Comparison of ENCODE assay signal across 24 cellular contexts in genomic region chr13:35481777-35482176, GRCh38. TPM values are rescaled to one million over a fixed set of nuclear protein-coding genes. Genes with fewer than 3 reads are reported as not detected.
"Had no signal": no experiment of that assay in that cellular context is flagged by ENCODE, and none has a peak within 500 bp of the region (broad histone marks: within the 10 kb centered on the region; RNA-seq: fewer than 3 reads in every experiment).

No MANE protein-coding gene starts in this region.

- DNase-seq: activated CD4-positive, alpha-beta T cell treated with anti-CD3 and anti-CD28 coated beads for 4 hours; activated CD4-positive, alpha-beta T cell treated with anti-CD3 and anti-CD28 coated beads, Interleukin-2, amount 50 U/mL, for 4 hours; activated CD8-positive, alpha-beta memory T cell treated with anti-CD3 and anti-CD28 coated beads for 24 hours; activated effector memory CD4-positive, alpha-beta T cell treated with anti-CD3 and anti-CD28 coated beads, Interleukin-2, amount 50 U/mL, for 16 hours; activated naive CD4-positive, alpha-beta T cell treated with anti-CD3 and anti-CD28 coated beads for 36 hours; activated naive CD8-positive, alpha-beta T cell treated with anti-CD3 and anti-CD28 coated beads for 36 hours; cortex of kidney; effector memory CD8-positive, alpha-beta T cell; erythroblast; heart left ventricle; left lung; mucosa of descending colon; posterior cingulate gyrus; right cardiac atrium; stimulated activated CD4-positive, alpha-beta T cell treated with anti-CD3 and anti-CD28 coated beads, Interleukin-2, amount 100 ng/mL, for 48 hours; stimulated activated naive CD4-positive, alpha-beta T cell treated with Interleukin-2 at 50 U/mL for 16 hours had no signal

- H3K36me3 ChIP-seq: ascending aorta, gastroesophageal sphincter, heart left ventricle, left lung, tibial nerve had no signal

- H3K27ac ChIP-seq: ascending aorta, gastroesophageal sphincter, heart left ventricle, left lung, tibial nerve had no signal

- H3K4me1 ChIP-seq: ascending aorta, gastroesophageal sphincter, heart left ventricle, left lung had no signal

- H3K9me3 ChIP-seq: ascending aorta, gastroesophageal sphincter, heart left ventricle, left lung, mucosa of descending colon, tibial nerve had no signal

- H3K27me3 ChIP-seq: ascending aorta, gastroesophageal sphincter had no signal

- ATAC-seq: effector memory CD8-positive, alpha-beta T cell; gastroesophageal sphincter; heart left ventricle; left lung; mucosa of descending colon; right cardiac atrium had no signal

- H3K4me3 Mint-ChIP-seq: activated naive CD4-positive, alpha-beta T cell treated with anti-CD3 and anti-CD28 coated beads for 36 hours; activated naive CD8-positive, alpha-beta T cell treated with anti-CD3 and anti-CD28 coated beads for 36 hours; activated T-helper 1 cell treated with anti-CD3 and anti-CD28 coated beads, Interleukin-12 subunit alpha, Interleukin-12 subunit beta, Interleukin-2, Interleukin-4 antibody, amounts not matched to agents 30 ng/mL and 10 ng/mL and 1 ng/mL, durations not matched to agents 14 hours and 24 hours and 36 hours; effector memory CD8-positive, alpha-beta T cell; nephron had no signal

- H3K9me3 Mint-ChIP-seq: activated naive CD4-positive, alpha-beta T cell treated with anti-CD3 and anti-CD28 coated beads for 36 hours; activated naive CD8-positive, alpha-beta T cell treated with anti-CD3 and anti-CD28 coated beads for 36 hours; activated T-helper 1 cell treated with anti-CD3 and anti-CD28 coated beads, Interleukin-12 subunit alpha, Interleukin-12 subunit beta, Interleukin-2, Interleukin-4 antibody, amounts not matched to agents 30 ng/mL and 10 ng/mL and 1 ng/mL, durations not matched to agents 14 hours and 24 hours and 36 hours; nephron had no signal

- H3K4me3 ChIP-seq: ascending aorta, gastroesophageal sphincter, heart left ventricle, left lung, lung, mucosa of descending colon, tibial nerve had no signal

- H3K27ac Mint-ChIP-seq: activated naive CD4-positive, alpha-beta T cell treated with anti-CD3 and anti-CD28 coated beads for 36 hours; activated naive CD8-positive, alpha-beta T cell treated with anti-CD3 and anti-CD28 coated beads for 36 hours; activated T-helper 1 cell treated with anti-CD3 and anti-CD28 coated beads, Interleukin-12 subunit alpha, Interleukin-12 subunit beta, Interleukin-2, Interleukin-4 antibody, amounts not matched to agents 30 ng/mL and 10 ng/mL and 1 ng/mL, durations not matched to agents 14 hours and 24 hours and 36 hours; effector memory CD8-positive, alpha-beta T cell; nephron had no signal

- H3K36me3 Mint-ChIP-seq: activated naive CD8-positive, alpha-beta T cell treated with anti-CD3 and anti-CD28 coated beads for 36 hours had no signal

RNA-seq across cellular contexts. Expression of gene MAB21L1, which starts 5.3 kb away (rescaled TPM):
- total RNA-seq: activated naive CD4-positive, alpha-beta T cell treated with anti-CD3 and anti-CD28 coated beads for 36 hours; activated T-helper 1 cell treated with anti-CD3 and anti-CD28 coated beads, Interleukin-12 subunit alpha, Interleukin-12 subunit beta, Interleukin-2, Interleukin-4 antibody, amounts not matched to agents 30 ng/mL and 10 ng/mL and 1 ng/mL, durations not matched to agents 14 hours and 24 hours and 36 hours; ascending aorta; myocyte; T-helper 2 cell treated with Interferon-gamma antibody and Interleukin-4, amounts not matched to agents 100 ng/mL and 5 ng/mL, for 36 hours had no signal
